Comparison of ENCODE assay signal across 14 cellular contexts in genomic region chr1:221097479-221098281, GRCh38.
A peak's percentile ranks its signal among the peaks of the same experiment; 100 is the strongest.
DNase-seq lines count a peak whose midpoint lies in the region; ATAC-seq and TF ChIP-seq lines count a peak whose summit lies in the region.
"Had no signal": no experiment of that assay in that cellular context is flagged by ENCODE, and none has a peak within 500 bp of the region (broad histone marks: within the 10 kb centered on the region; RNA-seq: fewer than 3 reads in every experiment).

No MANE protein-coding gene starts in this region.

- H3K36me3 Mint-ChIP-seq in activated T-cell treated with anti-CD3 and anti-CD28 coated beads, Interleukin-2, amount 50 U/mL, for 72 hours (ENCODE audit: insufficient read depth in 2 of 2) = peaks cover 3 to 4% of the 10 kb centered on the region in 2 donors

- no peaks in the 10 kb centered on the region for H3K9me3 ChIP-seq in upper lobe of right lung

- peak; percentile 82 to 84 for ATAC-seq in activated T-cell treated with anti-CD3 and anti-CD28 coated beads, Interleukin-2, amount 50 U/mL, for 72 hours (replicated peaks in 1 of 2)
- peak; percentile 63 for ATAC-seq in left lobe of liver
- peak; percentile 73 for ATAC-seq in upper lobe of right lung
- ATAC-seq: HCT116 had no signal

- peaks cover 8 to 13% of the 10 kb centered on the region in 2 donors for H3K9me3 Mint-ChIP-seq in activated T-cell treated with anti-CD3 and anti-CD28 coated beads, Interleukin-2, amount 50 U/mL, for 72 hours

- intact Hi-C loops in upper lobe of right lung (cut with DNase I) = no loop called here

- no peaks in the 10 kb centered on the region for H3K27me3 Mint-ChIP-seq in activated T-cell treated with anti-CD3 and anti-CD28 coated beads, Interleukin-2, amount 50 U/mL, for 72 hours (ENCODE audit: low read depth)

- no peak for TF ChIP-seq CTCF in upper lobe of right lung (IDR thresholded peaks at IDR 0.05)

- H3K4me3 ChIP-seq in upper lobe of right lung = no peak overlapping the region
- H3K4me3 ChIP-seq: dorsolateral prefrontal cortex had no signal

- DNase-seq in activated T-cell treated with anti-CD3 and anti-CD28 coated beads, Interleukin-2, amount 50 U/mL, for 72 hours = no peak
- no peak for DNase-seq in activated T-cell treated with anti-CD3 and anti-CD28 coated beads, Interleukin-2, amount 50 U/mL, for 1 hour
- DNase-seq in amniotic epithelial cell (ENCODE audit: low read depth) (peak; percentile 100), left lobe of liver (ENCODE audit: low spot score) (no peak), upper lobe of right lung (no peak), epidermal melanocyte (ENCODE audit: insufficient read length, low spot score) (no peak), SHP77 (lab: John Stamatoyannopoulos, UW) (no peak), ureter (ENCODE audit: low spot score) (no peak)
- DNase-seq: dorsolateral prefrontal cortex; left cardiac atrium; RPMI8226; stimulated activated CD4-positive, alpha-beta T cell treated with anti-CD3 and anti-CD28 coated beads, Interleukin-4, amount 100 ng/mL, for 1 hour had no signal

- H3K4me3 Mint-ChIP-seq in activated T-cell treated with anti-CD3 and anti-CD28 coated beads, Interleukin-2, amount 50 U/mL, for 72 hours = peak overlapping the region in 1 of 2 donors; percentile 1

- no peaks in the 10 kb centered on the region for H3K27me3 ChIP-seq in upper lobe of right lung

- H3K27ac Mint-ChIP-seq in activated T-cell treated with anti-CD3 and anti-CD28 coated beads, Interleukin-2, amount 50 U/mL, for 72 hours = peak overlapping the region; percentile 70

- H3K4me1 ChIP-seq in upper lobe of right lung = peaks cover 17% of the 10 kb centered on the region

- H3K4me1 Mint-ChIP-seq in activated T-cell treated with anti-CD3 and anti-CD28 coated beads, Interleukin-2, amount 50 U/mL, for 72 hours (ENCODE audit: low read depth) = peaks cover 14% of the 10 kb centered on the region

- peak overlapping the region; percentile 58 for H3K27ac ChIP-seq in upper lobe of right lung
- H3K27ac ChIP-seq: 22Rv1 had no signal

- H3K36me3 ChIP-seq in upper lobe of right lung = no peaks in the 10 kb centered on the region
